24 cellular contexts compared by ENCODE assay signal in the genomic region with DNA sequence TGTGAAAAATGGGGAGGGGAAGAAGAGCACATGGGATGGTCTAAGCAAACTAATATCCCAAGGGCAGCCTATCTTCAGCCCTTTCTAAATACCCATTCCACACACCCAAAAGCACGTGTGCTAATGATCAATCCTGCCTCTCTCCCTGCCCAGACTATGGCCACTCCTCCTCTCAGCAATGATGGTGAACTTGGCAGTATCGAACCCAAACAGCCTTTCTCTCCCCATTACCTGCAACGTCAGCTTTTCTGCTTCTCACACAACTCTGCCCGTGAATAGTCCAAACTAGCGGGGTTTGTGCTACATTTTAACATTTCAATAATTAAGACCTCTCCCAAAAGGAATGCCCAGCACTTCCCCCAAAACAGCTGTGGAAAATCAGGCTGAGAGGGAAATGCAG. TPM values are rescaled to one million over a fixed set of nuclear protein-coding genes. Genes with fewer than 3 reads are reported as not detected.
DNase-seq lines count a peak whose midpoint lies in the region; ATAC-seq, FAIRE-seq and TF ChIP-seq lines count a peak whose summit lies in the region.
"Had no signal": no experiment of that assay in that cellular context is flagged by ENCODE, and none has a peak within 500 bp of the region (broad histone marks: within the 10 kb centered on the region; RNA-seq: fewer than 3 reads in every experiment).

No MANE protein-coding gene starts in this region.

- CTCF ChIA-PET in MCF 10A (lab: Yijun Ruan, JAX) (no interaction called here), GM10248 (lab: Yijun Ruan, JAX) (no interaction called here)

- POLR2A ChIA-PET in MCF 10A (lab: Yijun Ruan, JAX) = no interaction called here
- POLR2A ChIA-PET in naive thymus-derived CD8-positive, alpha-beta T cell (lab: Charles Lee) = interaction anchor here (1.5 kb wide), 1 partner anchor 39 kb away, joined by 3 read pairs; no protein-coding TSS in a partner anchor
- POLR2A ChIA-PET in GM10248 (lab: Yijun Ruan, JAX) = no interaction called here

- no peaks in the 10 kb centered on the region for H3K36me3 Mint-ChIP-seq in MCF 10A (ENCODE audit: insufficient read depth, unreplicated experiment)
- peaks cover 2% of the 10 kb centered on the region for H3K36me3 Mint-ChIP-seq in central memory CD8-positive, alpha-beta T cell (ENCODE audit: insufficient read depth)
- H3K36me3 Mint-ChIP-seq in naive thymus-derived CD8-positive, alpha-beta T cell = peaks cover 0 to 24% (median 6%) of the 10 kb centered on the region in 3 donors
- H3K36me3 Mint-ChIP-seq in HFFc6 (ENCODE audit: low read depth) = 0 out of 2 replicates have a peak, but pooled peaks cover 5% of the 10 kb centered on the region

- TF ChIP-seq POLR2A in breast epithelium (IDR thresholded peaks at IDR 0.05) (no peak), GM12891 (IDR thresholded peaks at IDR 0.05; ENCODE audit: low read depth, low read length) (no peak)

- no peak overlapping the region for H3K4me3 ChIP-seq in breast epithelium
- H3K4me3 ChIP-seq: GM23248 had no signal

- no peaks in the 10 kb centered on the region for H3K36me3 ChIP-seq in breast epithelium

- H3K9me3 Mint-ChIP-seq in MCF 10A (ENCODE audit: unreplicated experiment) (no peaks in the 10 kb centered on the region), HFFc6 (no peaks in the 10 kb centered on the region)
- no peaks in the 10 kb centered on the region for H3K9me3 Mint-ChIP-seq in central memory CD8-positive, alpha-beta T cell
- H3K9me3 Mint-ChIP-seq in naive thymus-derived CD8-positive, alpha-beta T cell = no peaks in the 10 kb centered on the region
- H3K9me3 Mint-ChIP-seq: CD8-positive, alpha-beta memory T cell had no signal

- intact Hi-C loops in breast epithelium (cut with DNase I; ENCODE audit: low total_unique reads) (no loop called here), MCF 10A (cut with micrococcal nuclease) (no loop called here)

- no TSS peak for BruUV-seq in MCF 10A (replicated peaks; lab: Mats Ljungman, UMichigan)

- no peaks in the 10 kb centered on the region for H3K27me3 ChIP-seq in breast epithelium

- ATAC-seq in central memory CD8-positive, alpha-beta T cell (replicated peaks; ENCODE audit: extremely low read depth, poor library complexity, severe bottlenecking) = no peak
- no peak for ATAC-seq in naive thymus-derived CD8-positive, alpha-beta T cell
- ATAC-seq: HepG2, SK-N-SH treated with all-trans-retinoic acid at 6 μM for 48 hours had no signal

- H3K27me3 Mint-ChIP-seq in MCF 10A (ENCODE audit: insufficient read depth, unreplicated experiment) (no peaks in the 10 kb centered on the region), HFFc6 (ENCODE audit: insufficient read depth) (no peaks in the 10 kb centered on the region; the same call in 1 of the 2 replicates)
- no peaks in the 10 kb centered on the region for H3K27me3 Mint-ChIP-seq in central memory CD8-positive, alpha-beta T cell
- no peaks in the 10 kb centered on the region for H3K27me3 Mint-ChIP-seq in naive thymus-derived CD8-positive, alpha-beta T cell
- H3K27me3 Mint-ChIP-seq: B cell; CD8-positive, alpha-beta memory T cell had no signal

- H3K4me1 ChIP-seq in breast epithelium = peaks cover 0 to 5% of the 10 kb centered on the region in 2 donors

- no peak for FAIRE-seq in GM12891 (lab: Jason Lieb, UNC)
- FAIRE-seq: D721Med, HepG2 had no signal

- TF ChIP-seq CTCF in breast epithelium (IDR thresholded peaks at IDR 0.05) (no peak), MCF 10A (IDR thresholded peaks at IDR 0.05; ENCODE audit: unreplicated experiment) (no peak), GM10248 (IDR thresholded peaks at IDR 0.05; ENCODE audit: control extremely low read depth, extremely low read depth, low read depth, missing control alignments) (no peak), HFFc6 (IDR thresholded peaks at IDR 0.05) (no peak)

- DNase-seq in breast epithelium (ENCODE audit: low spot score in 2 of 2) = no peak
- no peak for DNase-seq in MCF 10A (ENCODE audit: unreplicated experiment)
- no peak for DNase-seq in central memory CD8-positive, alpha-beta T cell (ENCODE audit: low spot score in 2 of 2)
- DNase-seq in naive thymus-derived CD8-positive, alpha-beta T cell = no peak
- DNase-seq in GM10248 (ENCODE audit: extremely low spot score) = no peak
- no peak for DNase-seq in HFFc6
- no peak for DNase-seq in GM03348 (ENCODE audit: low spot score)
- no peak for DNase-seq in GM12891 (ENCODE audit: insufficient read length, low spot score)
- DNase-seq: CD8-positive, alpha-beta memory T cell; DMS79; GM23248; Karpas-422; NCI-H1105; NCI-H187 treated with DMSO at 0.1 percent for 48 hours; NCI-H345; NCI-H526; NK-92 treated with Interleukin-12 subunit alpha and Interleukin-12 subunit beta, amount 100 ng/mL, for 24 hours; OCI-M1; SHP77 treated with DMSO at 0.1 percent for 48 hours had no signal

- H3K4me1 Mint-ChIP-seq in MCF 10A (ENCODE audit: insufficient read depth, unreplicated experiment) (no peaks in the 10 kb centered on the region), HFFc6 (ENCODE audit: low read depth) (peaks cover 39% of the 10 kb centered on the region)
- peaks cover 55% of the 10 kb centered on the region for H3K4me1 Mint-ChIP-seq in central memory CD8-positive, alpha-beta T cell
- H3K4me1 Mint-ChIP-seq in naive thymus-derived CD8-positive, alpha-beta T cell = peaks cover 38 to 90% (median 74%) of the 10 kb centered on the region in 4 donors

- peak overlapping the region; percentile 46 to 79 for H3K27ac ChIP-seq in breast epithelium
- H3K27ac ChIP-seq: 22Rv1, GM23248 had no signal

- H3K27ac Mint-ChIP-seq in MCF 10A (ENCODE audit: low read depth, unreplicated experiment) (no peak overlapping the region), HFFc6 (no peak overlapping the region)
- peak overlapping the region; percentile 19 for H3K27ac Mint-ChIP-seq in central memory CD8-positive, alpha-beta T cell (ENCODE audit: low read depth)
- H3K27ac Mint-ChIP-seq in naive thymus-derived CD8-positive, alpha-beta T cell = peak overlapping the region in 7 of 10 donors; percentile 18 to 84 (median 73)
- H3K27ac Mint-ChIP-seq: B cell had no signal

- no peaks in the 10 kb centered on the region for H3K9me3 ChIP-seq in breast epithelium

- no peak overlapping the region for H3K4me3 Mint-ChIP-seq in MCF 10A (ENCODE audit: unreplicated experiment)
- no peak overlapping the region for H3K4me3 Mint-ChIP-seq in central memory CD8-positive, alpha-beta T cell
- H3K4me3 Mint-ChIP-seq in naive thymus-derived CD8-positive, alpha-beta T cell = no peak overlapping the region
- no peak overlapping the region for H3K4me3 Mint-ChIP-seq in HFFc6
- H3K4me3 Mint-ChIP-seq: B cell; CD8-positive, alpha-beta memory T cell had no signal

TF ChIP-seq in GM12891, 5 proteins besides CTCF, POLR2A, EP300 and RAD21:
- TF ChIP-seq SPI1 (IDR thresholded peaks at IDR 0.05; ENCODE audit: low read depth, low read length) (no peak), POU2F2 (IDR thresholded peaks at IDR 0.05; ENCODE audit: low read depth, low read length) (no peak), TAF1 (IDR thresholded peaks at IDR 0.05; ENCODE audit: low read depth, low read length) (no peak), PAX5 (IDR thresholded peaks at IDR 0.05; ENCODE audit: insufficient read depth, low read length, severe bottlenecking) (no peak), POLR2AphosphoS5 (IDR thresholded peaks at IDR 0.05; ENCODE audit: low read depth, low read length) (no peak)

RNA-seq across cellular contexts. Expression of a gene that starts 41.6 kb away (rescaled TPM):
- total RNA-seq in breast epithelium = 10 to 100 TPM; 21.3 to 28.0 (median 25.6) TPM
- total RNA-seq in MCF 10A (2022) = 6.5 and 8.6 TPM in 2 replicates
- total RNA-seq in naive thymus-derived CD8-positive, alpha-beta T cell = 10 to 100 TPM; 88.7 to 93.8 TPM
- polyA plus RNA-seq in naive thymus-derived CD8-positive, alpha-beta T cell = 10 to 100 TPM; 16.1 to 19.8 (median 16.7) TPM
- total RNA-seq in HFFc6 (2021; fragmentation: NEBNext Ultra II Directional; extraction: Animal tissue kit (Norgen Biotek cat#: 25700)) = 10 to 100 TPM; 42.3 to 72.2 (median 58.1) TPM
- 14.3 TPM for polyA plus RNA-seq in GM12891 (2012; ENCODE audit: low read depth, missing spikeins)

Comparison
In these comparisons a context has a peak if more than half of its experiments do, and no peak if none do; other contexts are left out.
1. H3K27ac Mint-ChIP-seq: peak in central memory CD8-positive, alpha-beta T cell (single experiment) and naive thymus-derived CD8-positive, alpha-beta T cell (7 of 10); none in MCF 10A (single experiment) and HFFc6 (single experiment).